Comparison of ENCODE assay signal across 25 cellular contexts in the genomic region with DNA sequence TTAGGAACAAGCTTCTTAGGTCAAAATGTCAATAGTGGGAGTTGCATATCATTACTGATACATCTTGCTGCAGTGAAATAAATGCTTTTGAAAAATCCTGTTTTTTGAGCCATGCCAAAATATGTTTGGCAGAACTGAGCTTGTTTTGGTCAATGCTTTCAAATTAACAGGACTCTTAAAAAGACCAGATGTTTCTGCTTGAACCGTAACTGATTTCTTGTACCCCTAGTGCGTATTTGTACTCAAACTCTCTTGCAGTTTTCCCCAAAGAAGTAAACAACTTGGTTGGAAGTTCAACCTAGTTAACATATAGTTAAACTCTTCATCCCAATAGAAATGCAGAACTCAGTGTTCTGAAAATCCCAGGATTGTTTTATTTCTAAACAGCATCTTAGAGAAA. TPM values are rescaled to one million over a fixed set of nuclear protein-coding genes. Genes with fewer than 3 reads are reported as not detected.
A peak's percentile ranks its signal among the peaks of the same experiment; 100 is the strongest.
DNase-seq lines count a peak whose midpoint lies in the region; ATAC-seq, FAIRE-seq and TF ChIP-seq lines count a peak whose summit lies in the region.
"Had no signal": no experiment of that assay in that cellular context is flagged by ENCODE, and none has a peak within 500 bp of the region (broad histone marks: within the 10 kb centered on the region; RNA-seq: fewer than 3 reads in every experiment).

No MANE protein-coding gene starts in this region.

- FAIRE-seq in astrocyte (lab: Jason Lieb, UNC), result no peak
- FAIRE-seq: GM12891 had no signal

- H3K79me2 ChIP-seq in astrocyte (ENCODE audit: insufficient read depth, low read length) (peaks cover 99% of the 10 kb centered on the region), hepatocyte (no peaks in the 10 kb centered on the region)
- H3K79me2 ChIP-seq: parathyroid adenoma had no signal

- peaks cover 38% of the 10 kb centered on the region for H3K27me3 Mint-ChIP-seq in astrocyte (ENCODE audit: low read depth, unreplicated experiment)

- H3K9me3 Mint-ChIP-seq in astrocyte (ENCODE audit: unreplicated experiment), result no peaks in the 10 kb centered on the region
- H3K9me3 Mint-ChIP-seq: activated T-helper 17 cell treated with anti-CD3 and anti-CD28 coated beads, Interleukin-2, amount 50 U/mL, for 72 hours had no signal

- peak overlapping the region; percentile 13 for H3K9ac ChIP-seq in astrocyte (ENCODE audit: low read length)
- H3K9ac ChIP-seq: GM23248, parathyroid adenoma, SK-N-SH had no signal

- H3K4me1 Mint-ChIP-seq in astrocyte (ENCODE audit: low read depth, unreplicated experiment), result peaks cover 2% of the 10 kb centered on the region
- H3K4me1 Mint-ChIP-seq: activated T-helper 17 cell treated with anti-CD3 and anti-CD28 coated beads, Interleukin-2, amount 50 U/mL, for 72 hours had no signal

- H3K27ac Mint-ChIP-seq in astrocyte (ENCODE audit: unreplicated experiment), result no peak overlapping the region
- H3K27ac Mint-ChIP-seq: activated naive CD8-positive, alpha-beta T cell; activated T-helper 17 cell treated with anti-CD3 and anti-CD28 coated beads, Interleukin-2, amount 50 U/mL, for 72 hours; naive thymus-derived CD4-positive, alpha-beta T cell had no signal

- H3K4me1 ChIP-seq in astrocyte (ENCODE audit: insufficient read depth, low read length), result peaks cover 6% of the 10 kb centered on the region
- peaks cover 9% of the 10 kb centered on the region for H3K4me1 ChIP-seq in hepatocyte (ENCODE audit: insufficient read depth)
- H3K4me1 ChIP-seq in thoracic aorta (ENCODE audit: control insufficient read depth in 1 of 2, low read depth in 2 of 2), result peaks cover 0 to 18% of the 10 kb centered on the region in 2 donors
- H3K4me1 ChIP-seq: parathyroid adenoma had no signal

- no peaks in the 10 kb centered on the region for H4K20me1 ChIP-seq in astrocyte (ENCODE audit: insufficient read depth, low read length)
- no peaks in the 10 kb centered on the region for H4K20me1 ChIP-seq in hepatocyte (ENCODE audit: insufficient read depth, poor library complexity, severe bottlenecking)

- DNase-seq in G401 (ENCODE audit: low spot score), result peak; percentile 37
- no peak for DNase-seq in astrocyte (ENCODE audit: low read depth)
- no peak for DNase-seq in hepatocyte (ENCODE audit: low spot score)
- DNase-seq in thoracic aorta (ENCODE audit: low spot score), result no peak
- no peak for DNase-seq in stimulated activated CD8-positive, alpha-beta memory T cell treated with anti-CD3 and anti-CD28 coated beads, Interleukin-4, amount 100 ng/mL, for 48 hours
- no peak for DNase-seq in D341Med (ENCODE audit: low spot score)
- DNase-seq in hippocampal formation (lab: John Stamatoyannopoulos, UW), result no peak
- DNase-seq: activated CD4-positive, alpha-beta T cell treated with anti-CD3 and anti-CD28 coated beads, Interleukin-2, amount 50 U/mL, for 1 hour; DMS79; effector memory CD4-positive, alpha-beta T cell; left colon; MG63; naive thymus-derived CD4-positive, alpha-beta T cell; NCI-H1436; NCI-H524; sigmoid colon; SK-N-SH had no signal

- no peak for ATAC-seq in thoracic aorta (ENCODE audit: insufficient number of reproducible peaks, low FRiP score, low read depth)
- ATAC-seq: activated T-helper 17 cell treated with anti-CD3 and anti-CD28 coated beads, Interleukin-2, amount 50 U/mL, for 72 hours; left colon; naive thymus-derived CD4-positive, alpha-beta T cell had no signal

- H3K9me3 ChIP-seq in astrocyte (ENCODE audit: insufficient read depth, low read depth, low read length) (no peaks in the 10 kb centered on the region), hepatocyte (ENCODE audit: low read depth) (no peaks in the 10 kb centered on the region), thoracic aorta (no peaks in the 10 kb centered on the region)
- H3K9me3 ChIP-seq: esophagus muscularis mucosa, MG63, sigmoid colon, SK-N-SH, suprapubic skin had no signal

- TF ChIP-seq CTCF in astrocyte (IDR thresholded peaks at IDR 0.05; ENCODE audit: insufficient read depth, low read depth, low read length) (no peak), hepatocyte (IDR thresholded peaks at IDR 0.05; ENCODE audit: poor library complexity) (no peak), thoracic aorta (IDR thresholded peaks at IDR 0.05) (no peak)

- 69% methylated on average over 2 of the region's 2 CpGs for WGBS in hepatocyte (ENCODE audit: low lambda C conversion rate, missing lambda C conversion rate)

- H3K4me3 ChIP-seq in astrocyte (ENCODE audit: insufficient read depth, low read depth, low read length), result peak overlapping the region; percentile 51
- no peak overlapping the region for H3K4me3 ChIP-seq in hepatocyte
- H3K4me3 ChIP-seq in thoracic aorta, result peak overlapping the region; percentile 82
- H3K4me3 ChIP-seq: esophagus muscularis mucosa, MG63, sigmoid colon, suprapubic skin had no signal

- H3K36me3 ChIP-seq in astrocyte (ENCODE audit: insufficient read depth, low read length), result no peaks in the 10 kb centered on the region
- H3K36me3 ChIP-seq in hepatocyte (replicated peaks; ENCODE audit: insufficient read depth, low read depth), result no peaks in the 10 kb centered on the region
- no peaks in the 10 kb centered on the region for H3K36me3 ChIP-seq in thoracic aorta
- H3K36me3 ChIP-seq: esophagus muscularis mucosa, MG63, sigmoid colon, suprapubic skin had no signal

- H2AFZ ChIP-seq in astrocyte (ENCODE audit: low read depth, low read length) (no peak overlapping the region), hepatocyte (no peak overlapping the region)
- H2AFZ ChIP-seq: GM23248, parathyroid adenoma had no signal

- no peak overlapping the region for H3K4me3 Mint-ChIP-seq in astrocyte (ENCODE audit: unreplicated experiment)
- H3K4me3 Mint-ChIP-seq: activated naive CD8-positive, alpha-beta T cell; activated T-helper 17 cell treated with anti-CD3 and anti-CD28 coated beads, Interleukin-2, amount 50 U/mL, for 72 hours; naive thymus-derived CD4-positive, alpha-beta T cell had no signal

- no peaks in the 10 kb centered on the region for H3K27me3 ChIP-seq in astrocyte (ENCODE audit: insufficient read depth, low read length)
- H3K27me3 ChIP-seq in hepatocyte, result peaks cover 19% of the 10 kb centered on the region
- H3K27me3 ChIP-seq in thoracic aorta (replicated peaks; ENCODE audit: insufficient read depth), result no peaks in the 10 kb centered on the region
- H3K27me3 ChIP-seq: MG63 had no signal

- no peaks in the 10 kb centered on the region for H3K9me2 ChIP-seq in hepatocyte (replicated peaks; ENCODE audit: insufficient read depth)
- H3K9me2 ChIP-seq: SK-N-SH had no signal

- H3K27ac ChIP-seq in astrocyte (ENCODE audit: low read depth, low read length) (no peak overlapping the region), hepatocyte (no peak overlapping the region), thoracic aorta (peak overlapping the region in 1 of 2 donors; percentile 50)
- H3K27ac ChIP-seq: esophagus muscularis mucosa, GM23248, parathyroid adenoma, sigmoid colon, suprapubic skin had no signal

- in situ Hi-C loops in G401 (cut with HindIII; ENCODE audit: low sequenced_read_pairs), result no loop called here

- H3K36me3 Mint-ChIP-seq in astrocyte (ENCODE audit: low read depth, unreplicated experiment), result no peaks in the 10 kb centered on the region
- H3K36me3 Mint-ChIP-seq: activated naive CD8-positive, alpha-beta T cell; naive thymus-derived CD4-positive, alpha-beta T cell had no signal

- H3K4me2 ChIP-seq in astrocyte (ENCODE audit: low read length) (peak overlapping the region; percentile 96), hepatocyte (peak overlapping the region; percentile 98)

RNA-seq across cellular contexts. Expression of gene TRHDE, which starts 3.4 kb away (rescaled TPM):
- total RNA-seq in G401 (2014; rRNA removed; shearing (Covaris generic)), result not detected in 2 replicates
- total RNA-seq in astrocyte, result 0.87 and 1.4 TPM in 2 replicates
- 4.4 and 5.0 TPM in 2 replicates for total RNA-seq in hepatocyte
- polyA plus RNA-seq in hepatocyte, result 1.3 and 2.4 TPM in 2 replicates
- total RNA-seq in thoracic aorta, result 1 to 10 TPM; 3.5 to 3.7 TPM
- total RNA-seq: activated T-helper 17 cell treated with anti-CD3 and anti-CD28 coated beads, Interleukin-2, amount 50 U/mL, for 72 hours; naive thymus-derived CD4-positive, alpha-beta T cell; T-helper 2 cell treated with Interferon-gamma antibody and Interleukin-4, amounts not matched to agents 100 ng/mL and 5 ng/mL, for 36 hours had no signal
- polyA plus RNA-seq: naive thymus-derived CD4-positive, alpha-beta T cell had no signal
